Comparison of ENCODE assay signal across 8 cellular contexts in the genomic region with DNA sequence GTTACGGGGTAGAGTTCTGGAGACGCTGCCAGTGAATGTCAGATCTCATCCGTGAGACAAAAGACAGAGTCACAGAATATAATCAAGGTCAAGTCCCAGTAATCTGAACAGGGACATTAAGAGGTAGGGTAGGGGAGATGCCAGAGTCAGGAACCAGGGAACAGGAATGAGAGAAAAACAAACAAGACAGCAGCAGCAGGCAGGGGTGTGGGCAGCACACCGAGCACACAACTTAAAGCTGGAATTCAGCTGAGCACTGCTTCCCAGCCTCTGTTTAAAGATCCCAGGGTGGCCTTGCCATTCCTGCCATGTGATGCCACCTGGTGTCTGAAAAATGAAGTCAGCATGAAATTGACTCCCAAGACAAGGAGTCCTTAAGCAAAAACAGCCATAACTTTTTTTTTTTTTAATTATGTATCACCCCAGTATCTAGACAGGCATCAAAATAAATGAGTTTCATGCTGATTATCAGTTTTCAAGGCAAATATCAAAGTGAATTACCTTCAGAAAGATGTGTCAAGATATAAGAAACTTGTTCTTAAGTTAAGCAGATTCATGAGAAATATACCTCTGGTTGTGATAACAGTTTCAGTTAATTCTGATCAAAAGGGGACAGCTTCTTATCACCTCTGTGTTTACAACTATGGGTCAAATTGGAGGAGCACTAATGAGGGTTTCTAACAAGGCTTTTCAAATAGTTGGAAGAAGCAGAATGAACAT.
A peak's percentile ranks its signal among the peaks of the same experiment; 100 is the strongest.
DNase-seq lines count a peak whose midpoint lies in the region; ATAC-seq and TF ChIP-seq lines count a peak whose summit lies in the region.

No MANE protein-coding gene starts in this region.

- peak; percentile 62 for TF ChIP-seq CTCF in WERI-Rb-1 (IDR thresholded peaks at IDR 0.05; ENCODE audit: low read depth, low read length)

- no peak overlapping the region for H3K27ac ChIP-seq in WERI-Rb-1

- H3K36me3 ChIP-seq in WERI-Rb-1, result no peaks in the 10 kb centered on the region

- ATAC-seq in GM21515 (IDR thresholded peaks at IDR 0.05; ENCODE audit: unreplicated experiment), result peak; percentile 55
- ATAC-seq in HG03354 (IDR thresholded peaks at IDR 0.05; ENCODE audit: poor library complexity, severe bottlenecking, unreplicated experiment), result no peak

- no peaks in the 10 kb centered on the region for H3K27me3 ChIP-seq in WERI-Rb-1 (ENCODE audit: insufficient read depth, low read depth, severe bottlenecking)

- no peaks in the 10 kb centered on the region for H3K9me3 ChIP-seq in WERI-Rb-1 (ENCODE audit: severe bottlenecking)

- DNase-seq in Caki2 (ENCODE audit: low read depth), result peak; percentile 72
- peak; percentile 5 to 16 for DNase-seq in NCI-H187 (lab: John Stamatoyannopoulos, UW)
- DNase-seq in WERI-Rb-1, result peak; percentile 65
- peak; percentile 54 for DNase-seq in germinal center (ENCODE audit: low spot score)
- peak; percentile 70 for DNase-seq in pons (ENCODE audit: low spot score)
- no peak for DNase-seq in NK-92 treated with Interleukin-12 subunit alpha and Interleukin-12 subunit beta, amount 100 ng/mL, for 24 hours (lab: John Stamatoyannopoulos, UW)

- in situ Hi-C loops in Caki2 (cut with HindIII; ENCODE audit: low pct_unique_long_range_greater_than_20kb, low sequenced_read_pairs), result no loop called here

- no peak overlapping the region for H3K4me3 ChIP-seq in WERI-Rb-1 (ENCODE audit: low read depth, low read length)
